In the genomic region with DNA sequence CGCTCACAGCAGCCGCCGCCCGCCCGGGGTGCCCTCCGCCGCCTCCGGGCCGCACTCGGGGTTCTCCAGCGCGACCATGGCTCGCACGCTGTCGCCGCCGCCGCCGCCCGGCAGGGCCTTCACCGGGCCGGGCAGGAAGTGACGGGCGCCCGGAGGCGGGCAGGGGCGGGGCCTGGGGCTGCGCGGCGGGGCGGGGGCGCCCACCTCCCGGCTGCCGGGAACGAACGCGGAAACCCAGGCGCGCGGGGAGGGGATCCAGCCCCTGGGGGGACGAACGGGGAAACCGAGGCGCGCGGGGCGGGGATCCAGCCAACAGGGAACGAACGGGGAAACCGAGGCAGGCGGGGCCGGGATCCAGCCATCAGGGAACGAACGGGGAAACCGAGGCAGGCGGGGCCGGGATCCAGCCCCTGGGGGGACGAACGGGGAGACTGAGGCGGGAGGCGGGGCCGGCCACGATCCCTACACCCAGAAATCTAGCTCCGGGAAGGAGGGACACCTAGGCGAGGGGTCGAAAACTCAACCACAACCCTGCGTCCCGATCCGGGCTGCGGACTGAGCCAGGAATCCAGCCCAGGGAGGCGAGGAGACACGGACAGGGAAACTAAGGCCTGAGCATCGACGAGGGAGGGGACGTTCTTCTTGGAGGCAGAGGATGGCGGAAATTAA, we compare ENCODE assay signal across 8 cellular contexts. TPM values are rescaled to one million over a fixed set of nuclear protein-coding genes. Genes with fewer than 3 reads are reported as not detected.
A peak's percentile ranks its signal among the peaks of the same experiment; 100 is the strongest.
DNase-seq lines count a peak whose midpoint lies in the region; ATAC-seq and TF ChIP-seq lines count a peak whose summit lies in the region.

A gene (minus strand): TSS at position 140 of the 669 bp plus-strand sequence. CDS start 62 bp downstream, at position 78.

- peaks cover 52% of the 10 kb centered on the region for H3K79me2 ChIP-seq in OCI-LY3 (ENCODE audit: low read length)

- WGBS in esophagus muscularis mucosa = under 1% methylated on average over 43 of the region's 76 CpGs

- H3K36me3 ChIP-seq in OCI-LY3 (replicated peaks; ENCODE audit: low read depth, low read length) (peaks cover 17% of the 10 kb centered on the region), esophagus muscularis mucosa (peaks cover 0 to 4% (median 0%) of the 10 kb centered on the region in 4 donors), muscle layer of duodenum (ENCODE audit: control insufficient read depth in 1 of 2, insufficient read depth in 2 of 2, low read length in 2 of 2) (no peaks in the 10 kb centered on the region)

- peaks cover 43% of the 10 kb centered on the region for H3K4me1 ChIP-seq in OCI-LY3 (ENCODE audit: low read length)
- peaks cover 19 to 52% (median 48%) of the 10 kb centered on the region in 4 donors for H3K4me1 ChIP-seq in esophagus muscularis mucosa
- H3K4me1 ChIP-seq in muscle layer of duodenum (ENCODE audit: control insufficient read depth in 1 of 2, insufficient read depth in 2 of 2, low read length in 2 of 2) = peaks cover 0 to 22% of the 10 kb centered on the region in 2 donors

- ATAC-seq in HG02588 (IDR thresholded peaks at IDR 0.05; ENCODE audit: unreplicated experiment) = peak; percentile 48
- ATAC-seq in GM18517 (IDR thresholded peaks at IDR 0.05; ENCODE audit: unreplicated experiment) = no peak

- H4K20me1 ChIP-seq in OCI-LY3 (ENCODE audit: insufficient read depth, low read length) = peaks cover 4% of the 10 kb centered on the region; the same call in 1 of the 2 replicates

- H3K9me3 ChIP-seq in OCI-LY3 (ENCODE audit: insufficient read depth, low read length) (no peaks in the 10 kb centered on the region), esophagus muscularis mucosa (no peaks in the 10 kb centered on the region), muscle layer of duodenum (ENCODE audit: control insufficient read depth in 1 of 2, low read length in 2 of 2) (no peaks in the 10 kb centered on the region)

- TF ChIP-seq CTCF in OCI-LY3 (IDR thresholded peaks at IDR 0.05; ENCODE audit: low read depth, low read length) (no peak), esophagus muscularis mucosa (IDR thresholded peaks at IDR 0.05) (no peak)

- peak within 1 kb of the TSS; percentile 95 for H3K4me2 ChIP-seq in OCI-LY3 (ENCODE audit: low read length)

- H2AFZ ChIP-seq in OCI-LY3 (ENCODE audit: low read depth, low read length) = no peak within 1 kb of the TSS

- peak within 1 kb of the TSS; percentile 95 for H3K9ac ChIP-seq in OCI-LY3 (ENCODE audit: low read length)

- H3K4me3 ChIP-seq in OCI-LY3 (ENCODE audit: low read length) (peak within 1 kb of the TSS; percentile 96), esophagus muscularis mucosa (peak within 1 kb of the TSS; percentile 77 to 94 (median 89)), muscle layer of duodenum (ENCODE audit: low read depth in 1 of 2, low read length in 2 of 2) (peak within 1 kb of the TSS; percentile 61 to 64)

- TF ChIP-seq EP300 in esophagus muscularis mucosa (IDR thresholded peaks at IDR 0.05) = no peak

- peak; percentile 20 for DNase-seq in DMS53 treated with DMSO at 0.1 percent for 48 hours (lab: John Stamatoyannopoulos, UW; ENCODE audit: unreplicated experiment)
- peak; percentile 83 for DNase-seq in activated T-helper 1 cell treated with Interleukin-2 at 50 U/mL for 16 hours (ENCODE audit: low read depth)
- no peak for DNase-seq in esophagus muscularis mucosa (ENCODE audit: extremely low spot score)
- peak; percentile 71 for DNase-seq in stimulated activated CD8-positive, alpha-beta memory T cell treated with anti-CD3 and anti-CD28 coated beads, Interleukin-7, amount 100 ng/mL, for 24 hours (ENCODE audit: low read depth)

- peak; percentile 49 for TF ChIP-seq POLR2A in esophagus muscularis mucosa (IDR thresholded peaks at IDR 0.05; ENCODE audit: low read depth)

- H3K27ac ChIP-seq in OCI-LY3 (ENCODE audit: low read length) (peak within 1 kb of the TSS; percentile 80), esophagus muscularis mucosa (replicated peaks in 1 of 4) (peak within 1 kb of the TSS; percentile 83 to 94 (median 90)), muscle layer of duodenum (ENCODE audit: low read length) (peak within 1 kb of the TSS; percentile 87)

- H3K27me3 ChIP-seq in OCI-LY3 (ENCODE audit: low read depth, low read length) = no peaks in the 10 kb centered on the region
- peaks cover 0 to 21% (median 15%) of the 10 kb centered on the region in 4 donors for H3K27me3 ChIP-seq in esophagus muscularis mucosa
- H3K27me3 ChIP-seq in muscle layer of duodenum (ENCODE audit: low read depth, low read length) = peaks cover 8% of the 10 kb centered on the region

- intact Hi-C loops in esophagus muscularis mucosa (cut with DNase I) = no loop called here

RNA-seq across cellular contexts. Expression of the gene that starts here (rescaled TPM):
- total RNA-seq in esophagus muscularis mucosa = 10 to 100 TPM; 32.0 to 52.5 (median 40.0) TPM
